In the genomic region with DNA sequence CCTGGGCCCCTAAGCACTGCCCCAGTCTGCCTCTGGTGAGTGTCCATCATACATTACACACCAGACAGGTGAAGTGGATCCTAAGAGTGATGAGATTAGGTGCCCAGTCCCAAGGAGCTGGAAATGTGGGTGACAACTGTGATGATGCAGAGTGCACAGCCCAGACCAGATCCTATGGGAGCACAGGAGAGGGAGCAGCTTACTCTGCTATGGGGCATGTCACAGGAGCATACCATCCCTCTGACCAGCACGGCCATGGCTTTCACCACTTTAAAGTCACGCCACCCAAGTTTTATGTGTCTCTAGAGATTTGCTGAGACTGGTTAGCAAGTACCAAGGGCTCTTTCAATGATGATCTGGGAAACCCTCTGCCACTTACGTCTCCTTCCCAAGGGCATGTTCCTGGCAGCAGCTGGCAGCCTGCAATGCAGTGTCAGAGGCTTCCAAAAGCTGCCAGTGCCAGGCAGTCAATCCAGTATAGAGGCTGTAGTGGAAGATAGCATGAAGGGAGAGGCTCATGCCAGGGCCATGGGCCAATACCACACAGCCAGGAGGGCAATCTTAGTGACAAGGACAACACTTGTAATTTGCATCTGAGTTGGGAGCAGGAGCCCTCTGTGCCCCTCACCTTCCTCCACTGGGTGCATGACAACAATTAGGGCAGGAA, we compare ENCODE assay signal across 25 cellular contexts. TPM values are rescaled to one million over a fixed set of nuclear protein-coding genes. Genes with fewer than 3 reads are reported as not detected.
A peak's percentile ranks its signal among the peaks of the same experiment; 100 is the strongest.
DNase-seq lines count a peak whose midpoint lies in the region; ATAC-seq and TF ChIP-seq lines count a peak whose summit lies in the region.
"Had no signal": no experiment of that assay in that cellular context is flagged by ENCODE, and none has a peak within 500 bp of the region (broad histone marks: within the 10 kb centered on the region; RNA-seq: fewer than 3 reads in every experiment).

No MANE protein-coding gene starts in this region.

- H3K4me1 ChIP-seq in heart left ventricle, result peaks cover 0 to 19% (median 7%) of the 10 kb centered on the region in 12 donors
- peaks cover 0 to 26% (median 24%) of the 10 kb centered on the region in 4 donors for H3K4me1 ChIP-seq in sigmoid colon
- no peaks in the 10 kb centered on the region for H3K4me1 ChIP-seq in osteoblast (ENCODE audit: insufficient read depth, low read length)
- H3K4me1 ChIP-seq: ascending aorta; BLaER1 treated with 17β-estradiol and CSF1 and Interleukin-3, amounts not matched to agents 10 nM and 100 nM; Caco-2; upper lobe of right lung had no signal

- peak; percentile 42 for DNase-seq in G401 (ENCODE audit: low spot score)
- peak; percentile 10 for DNase-seq in NCI-H2196 treated with DMSO at 0.1 percent for 48 hours (lab: John Stamatoyannopoulos, UW; ENCODE audit: unreplicated experiment)
- DNase-seq in heart left ventricle, result peak; percentile 63 to 87 (median 76)
- DNase-seq in sigmoid colon, result no peak
- DNase-seq in osteoblast (ENCODE audit: insufficient read length, low spot score, missing footprints), result no peak
- no peak for DNase-seq in NCI-H526 (lab: John Stamatoyannopoulos, UW)
- no peak for DNase-seq in NCI-H748 (lab: John Stamatoyannopoulos, UW; ENCODE audit: unreplicated experiment)
- DNase-seq: activated CD4-positive, alpha-beta T cell treated with anti-CD3 and anti-CD28 coated beads, Interleukin-2, amount 50 U/mL, for 1 hour; upper lobe of right lung had no signal

- peaks cover 0 to 6% (median 0%) of the 10 kb centered on the region in 12 donors for H3K9me3 ChIP-seq in heart left ventricle
- peaks cover 0 to 5% (median 0%) of the 10 kb centered on the region in 4 donors for H3K9me3 ChIP-seq in sigmoid colon
- no peaks in the 10 kb centered on the region for H3K9me3 ChIP-seq in osteoblast (ENCODE audit: low read depth, low read length)
- H3K9me3 ChIP-seq: ascending aorta, Caco-2, neutrophil, SK-N-SH, upper lobe of right lung had no signal

- peak overlapping the region in 11 of 12 donors; percentile 37 to 82 (median 68) for H3K27ac ChIP-seq in heart left ventricle
- H3K27ac ChIP-seq in sigmoid colon, result peak overlapping the region in 3 of 4 donors; percentile 56 to 69 (median 65)
- H3K27ac ChIP-seq in osteoblast (ENCODE audit: low read depth, low read length), result no peak overlapping the region
- H3K27ac ChIP-seq: ascending aorta; BLaER1 treated with 17β-estradiol and CSF1 and Interleukin-3, amounts not matched to agents 10 nM and 100 nM; epithelial cell of prostate; neutrophil; upper lobe of right lung had no signal

- in situ Hi-C loops in G401 (cut with HindIII; ENCODE audit: low sequenced_read_pairs), result no loop called here

- H3K27me3 ChIP-seq in heart left ventricle (no peaks in the 10 kb centered on the region), sigmoid colon (no peaks in the 10 kb centered on the region), osteoblast (ENCODE audit: insufficient read depth, low read length) (no peaks in the 10 kb centered on the region)
- H3K27me3 ChIP-seq: ascending aorta; BLaER1 treated with 17β-estradiol and CSF1 and Interleukin-3, amounts not matched to agents 10 nM and 100 nM; dorsolateral prefrontal cortex; upper lobe of right lung had no signal

- TF ChIP-seq CTCF in heart left ventricle (IDR thresholded peaks at IDR 0.05) (no peak), sigmoid colon (IDR thresholded peaks at IDR 0.05) (no peak), osteoblast (IDR thresholded peaks at IDR 0.05; ENCODE audit: extremely low read depth, low read depth, low read length) (no peak)

- TF ChIP-seq EP300 in sigmoid colon (IDR thresholded peaks at IDR 0.05), result no peak

- H3K4me3 ChIP-seq in heart left ventricle (no peak overlapping the region), sigmoid colon (no peak overlapping the region), osteoblast (ENCODE audit: insufficient read depth, low read length) (no peak overlapping the region)
- H3K4me3 ChIP-seq: ascending aorta; BLaER1 treated with 17β-estradiol and CSF1 and Interleukin-3, amounts not matched to agents 10 nM and 100 nM; dorsolateral prefrontal cortex; lung; upper lobe of right lung had no signal

- H4K20me1 ChIP-seq in osteoblast (ENCODE audit: insufficient read depth, low read length), result no peaks in the 10 kb centered on the region
- H4K20me1 ChIP-seq: BLaER1 treated with 17β-estradiol and CSF1 and Interleukin-3, amounts not matched to agents 10 nM and 100 nM had no signal

- no peaks in the 10 kb centered on the region for H3K36me3 ChIP-seq in heart left ventricle
- no peaks in the 10 kb centered on the region for H3K36me3 ChIP-seq in sigmoid colon
- H3K36me3 ChIP-seq in osteoblast (ENCODE audit: insufficient read depth, low read length), result no peaks in the 10 kb centered on the region
- H3K36me3 ChIP-seq: ascending aorta; BLaER1 treated with 17β-estradiol and CSF1 and Interleukin-3, amounts not matched to agents 10 nM and 100 nM; neutrophil; upper lobe of right lung had no signal

- ATAC-seq in heart left ventricle (peak; percentile 95 to 96 (median 96)), GM18909 (IDR thresholded peaks at IDR 0.05; ENCODE audit: poor library complexity, unreplicated experiment) (no peak)
- ATAC-seq: activated T-helper 17 cell treated with anti-CD3 and anti-CD28 coated beads, Interleukin-2, amount 50 U/mL, for 72 hours had no signal

- intact Hi-C loops in heart left ventricle (cut with DNase I) (loop anchor here in 4 of 10 donors (2.0 to 10.0 kb wide), 7 partner anchors 117 to 430 kb away; partner anchors contain the start of gene HSP90B1 (in 2 of the 4)), sigmoid colon (cut with DNase I) (loop anchor here (5.0 kb wide), 1 partner anchor 240 kb away; no protein-coding TSS in a partner anchor)

- H3K79me2 ChIP-seq in osteoblast (ENCODE audit: insufficient read depth, low read length), result no peaks in the 10 kb centered on the region

- 39 to 51% (median 46%) methylated on average over 2 to 3 of the region's 3 CpGs for WGBS in heart left ventricle, 4 donors
- 89 to 94% methylated on average over 3 of the region's 3 CpGs for WGBS in sigmoid colon, 2 donors

- TF ChIP-seq POLR2A in heart left ventricle (IDR thresholded peaks at IDR 0.05) (no peak), sigmoid colon (IDR thresholded peaks at IDR 0.05) (no peak)

- no peak overlapping the region for H3K4me2 ChIP-seq in osteoblast (ENCODE audit: insufficient read depth, low read length)
- H3K4me2 ChIP-seq: BLaER1 treated with 17β-estradiol and CSF1 and Interleukin-3, amounts not matched to agents 10 nM and 100 nM; SK-N-SH had no signal

- no peak overlapping the region for H2AFZ ChIP-seq in osteoblast (ENCODE audit: low read length)

RNA-seq across cellular contexts. Expression of gene STAB2, which starts 40.2 kb away (rescaled TPM):
- total RNA-seq in G401 (2014; rRNA removed; shearing (Covaris generic)), result not detected in 2 replicates
- total RNA-seq in heart left ventricle (1 to 10 TPM in 1 of 9 donors, under 1 TPM in 4, not detected in 4; 0.12 to 3.5 (median 0.37) TPM), sigmoid colon (under 1 TPM in 3 of 4 donors, not detected in 1; under 0.01 to 0.55 (median 0.41) TPM), osteoblast (not detected in 2 replicates)
- polyA plus RNA-seq in heart left ventricle (not detected), sigmoid colon (under 1 TPM; 0.23 to 0.66 (median 0.60) TPM)
- total RNA-seq: activated naive CD4-positive, alpha-beta T cell treated with anti-CD3 and anti-CD28 coated beads, Interleukin-2, amount 50 U/mL, for 72 hours; activated T-helper 17 cell treated with anti-CD3 and anti-CD28 coated beads, Interleukin-2, amount 50 U/mL, for 72 hours; ascending aorta; H7; renal cortical epithelial cell; RPMI7951; T-helper 2 cell treated with Interferon-gamma antibody and Interleukin-4, amounts not matched to agents 100 ng/mL and 5 ng/mL, for 36 hours had no signal
- polyA plus RNA-seq: IgD-negative memory B cell, SK-N-SH had no signal

Comparison
In these comparisons a context has a peak if more than half of its experiments do, and no peak if none do; other contexts are left out.
1. DNase-seq: peak in G401 (single experiment), NCI-H2196 treated with DMSO at 0.1 percent for 48 hours (single experiment) and heart left ventricle (5 of 5); none in sigmoid colon (single experiment), osteoblast (single experiment), NCI-H526 (0 of 2) and NCI-H748 (single experiment).